8 cellular contexts compared by ENCODE assay signal in genomic region chr6:166381733-166382499, GRCh38. TPM values are rescaled to one million over a fixed set of nuclear protein-coding genes. Genes with fewer than 3 reads are reported as not detected.
DNase-seq lines count a peak whose midpoint lies in the region; ATAC-seq and TF ChIP-seq lines count a peak whose summit lies in the region.

No MANE protein-coding gene starts in this region.

- POLR2A ChIA-PET in activated B cell treated with CpG ODN at 0.5 μM for 24 hours (lab: Charles Lee) = interaction anchor here (0.6 to 2.1 kb wide), 6 partner anchors 30 to 245 kb away, joined by 3 to 33 read pairs (median 3); partner anchors contain the start of genes RPS6KA2 and SFT2D1

- CTCF ChIA-PET in activated B cell treated with CpG ODN at 0.5 μM for 24 hours (lab: Charles Lee) = interaction anchor here (0.7 to 3.0 kb wide), 17 partner anchors 10 to 245 kb away, joined by 3 to 32 read pairs (median 4); partner anchors contain the start of gene SFT2D1

- peak overlapping the region; percentile 89 to 91 for H3K27ac ChIP-seq in left lung

- peak overlapping the region; percentile 92 for H3K4me3 ChIP-seq in left lung

- peak overlapping the region; percentile 76 for H3K27ac Mint-ChIP-seq in activated B cell treated with CpG ODN at 0.5 μM for 24 hours

- peaks cover 15% of the 10 kb centered on the region for H3K4me1 Mint-ChIP-seq in activated B cell treated with CpG ODN at 0.5 μM for 24 hours

- H3K4me1 ChIP-seq in left lung = peaks cover 4 to 10% of the 10 kb centered on the region in 2 donors

- H3K9me3 Mint-ChIP-seq in activated B cell treated with CpG ODN at 0.5 μM for 24 hours = no peaks in the 10 kb centered on the region

- no peaks in the 10 kb centered on the region for H3K27me3 Mint-ChIP-seq in activated B cell treated with CpG ODN at 0.5 μM for 24 hours

- peak overlapping the region; percentile 92 for H3K4me3 Mint-ChIP-seq in activated B cell treated with CpG ODN at 0.5 μM for 24 hours

- TF ChIP-seq CTCF in activated B cell treated with CpG ODN at 0.5 μM for 24 hours (IDR thresholded peaks at IDR 0.05) (no peak), left lung (IDR thresholded peaks at IDR 0.05) (peak; percentile 58 to 77)

- ATAC-seq in HG02870 (IDR thresholded peaks at IDR 0.05; ENCODE audit: unreplicated experiment) (peak; percentile 42), activated B cell treated with CpG ODN at 0.5 μM for 24 hours (ENCODE audit: low read depth) (peak; percentile 23), left lung (peak; percentile 79)

- H3K27me3 ChIP-seq in left lung = no peaks in the 10 kb centered on the region

- H3K9me3 ChIP-seq in left lung = no peaks in the 10 kb centered on the region

- DNase-seq in NCI-H2081 (lab: John Stamatoyannopoulos, UW) (peak; percentile 19 to 37), NCI-H2081 treated with DMSO at 0.1 percent for 48 hours (lab: John Stamatoyannopoulos, UW) (no peak), NCI-H2029 (lab: John Stamatoyannopoulos, UW) (peak; percentile 84), activated B cell treated with CpG ODN at 0.5 μM for 24 hours (peak; percentile 72), cerebellum (ENCODE audit: low spot score) (peak; percentile 22), left lung (peak; percentile 89 to 96)
- peak; percentile 70 for DNase-seq in stimulated activated CD4-positive, alpha-beta T cell treated with anti-CD3 and anti-CD28 coated beads, Interleukin-4, amount 100 ng/mL, for 1 hour

- peaks cover 2% of the 10 kb centered on the region for H3K36me3 Mint-ChIP-seq in activated B cell treated with CpG ODN at 0.5 μM for 24 hours (ENCODE audit: low read depth)

- intact Hi-C loops in activated B cell treated with CpG ODN at 0.5 μM for 24 hours (cut with micrococcal nuclease) = loop anchor here (1.0 to 5.0 kb wide), 4 partner anchors 69 to 730 kb away; no protein-coding TSS in a partner anchor
- intact Hi-C loops in left lung (cut with DNase I) = no loop called here

- H3K36me3 ChIP-seq in left lung = no peaks in the 10 kb centered on the region

RNA-seq across cellular contexts. Expression of gene MPC1, which starts 0.8 kb away (rescaled TPM):
- total RNA-seq in activated B cell treated with CpG ODN at 0.5 μM for 24 hours = 16.7 and 17.3 TPM in 2 replicates
- 27.1 TPM for total RNA-seq in cerebellum
- total RNA-seq in left lung = 10 to 100 TPM; 51.4 to 56.7 TPM

RNA-seq across cellular contexts. Expression of gene SFT2D1, which starts 39.6 kb away (rescaled TPM):
- total RNA-seq in activated B cell treated with CpG ODN at 0.5 μM for 24 hours (44.6 and 49.5 TPM in 2 replicates), cerebellum (18.9 TPM), left lung (10 to 100 TPM; 51.0 to 63.8 TPM)

Comparison
In these comparisons a context has a peak if more than half of its experiments do, and no peak if none do; other contexts are left out.
1. ATAC-seq: peak in every context shown above with its lines; median percentile 79 in left lung; 42 in HG02870; 23 in activated B cell treated with CpG ODN at 0.5 μM for 24 hours.